Comparison of ENCODE assay signal across 20 cellular contexts in genomic region chr20:24045621-24046020, GRCh38. TPM values are rescaled to one million over a fixed set of nuclear protein-coding genes. Genes with fewer than 3 reads are reported as not detected.
DNase-seq lines count a peak whose midpoint lies in the region; ATAC-seq and TF ChIP-seq lines count a peak whose summit lies in the region.
"Had no signal": no experiment of that assay in that cellular context is flagged by ENCODE, and none has a peak within 500 bp of the region (broad histone marks: within the 10 kb centered on the region; RNA-seq: fewer than 3 reads in every experiment).

No MANE protein-coding gene starts in this region.

- H3K27me3 ChIP-seq in BLaER1: no peaks in the 10 kb centered on the region
- H3K27me3 ChIP-seq in CD8-positive, alpha-beta T cell (ENCODE audit: insufficient read depth, low read length): no peaks in the 10 kb centered on the region
- H3K27me3 ChIP-seq: ascending aorta had no signal

- H3K27ac Mint-ChIP-seq in CD8-positive, alpha-beta T cell: peak overlapping the region; percentile 89
- H3K27ac Mint-ChIP-seq in activated CD4-positive, alpha-beta memory T cell treated with anti-CD3 and anti-CD28 coated beads, Interleukin-2, amount 10 ng/mL, durations not matched to agents 7 days and 5 days: peak overlapping the region; percentile 74
- H3K27ac Mint-ChIP-seq: nephron progenitor cell had no signal

- POLR2A ChIA-PET in CD8-positive, alpha-beta T cell (lab: Charles Lee): interaction anchor here (0.6 to 1.6 kb wide), 3 partner anchors 9 to 31 kb away, joined by 3 read pairs; no protein-coding TSS in a partner anchor
- POLR2A ChIA-PET in activated CD4-positive, alpha-beta memory T cell treated with anti-CD3 and anti-CD28 coated beads, Interleukin-2, amount 10 ng/mL, durations not matched to agents 7 days and 5 days (lab: Charles Lee): interaction anchor here (0.9 to 1.5 kb wide), 5 partner anchors 9 to 18 kb away, joined by 3 to 23 read pairs (median 4); no protein-coding TSS in a partner anchor

- peak overlapping the region; percentile 49 for H3K4me3 Mint-ChIP-seq in CD8-positive, alpha-beta T cell
- peak overlapping the region; percentile 20 for H3K4me3 Mint-ChIP-seq in activated CD4-positive, alpha-beta memory T cell treated with anti-CD3 and anti-CD28 coated beads, Interleukin-2, amount 10 ng/mL, durations not matched to agents 7 days and 5 days
- H3K4me3 Mint-ChIP-seq: nephron progenitor cell had no signal

- H3K27me3 Mint-ChIP-seq in CD8-positive, alpha-beta T cell (ENCODE audit: low read depth): no peaks in the 10 kb centered on the region
- no peaks in the 10 kb centered on the region for H3K27me3 Mint-ChIP-seq in activated CD4-positive, alpha-beta memory T cell treated with anti-CD3 and anti-CD28 coated beads, Interleukin-2, amount 10 ng/mL, durations not matched to agents 7 days and 5 days

- no peaks in the 10 kb centered on the region for H3K36me3 ChIP-seq in BLaER1
- no peaks in the 10 kb centered on the region for H3K36me3 ChIP-seq in CD8-positive, alpha-beta T cell (ENCODE audit: insufficient read depth, low read length)
- H3K36me3 ChIP-seq: ascending aorta, lower lobe of right lung, thoracic aorta had no signal

- no peak overlapping the region for H3K4me3 ChIP-seq in BLaER1
- peak overlapping the region; percentile 3 for H3K4me3 ChIP-seq in CD8-positive, alpha-beta T cell (ENCODE audit: low read depth, low read length)
- H3K4me3 ChIP-seq: ascending aorta, lower lobe of right lung, thoracic aorta had no signal

- H3K4me2 ChIP-seq in BLaER1: peak overlapping the region; percentile 62

- H3K36me3 Mint-ChIP-seq in CD8-positive, alpha-beta T cell: no peaks in the 10 kb centered on the region
- H3K36me3 Mint-ChIP-seq in activated CD4-positive, alpha-beta memory T cell treated with anti-CD3 and anti-CD28 coated beads, Interleukin-2, amount 10 ng/mL, durations not matched to agents 7 days and 5 days (ENCODE audit: low read depth): no peaks in the 10 kb centered on the region

- H3K27ac ChIP-seq in BLaER1: peak overlapping the region; percentile 52; the same call in 1 of the 2 replicates
- H3K27ac ChIP-seq in CD8-positive, alpha-beta T cell (ENCODE audit: low read depth, low read length): peak overlapping the region; percentile 30
- H3K27ac ChIP-seq: ascending aorta, lower lobe of right lung, thoracic aorta had no signal

- TF ChIP-seq CTCF in CD8-positive, alpha-beta T cell (IDR thresholded peaks at IDR 0.05): no peak

- DNase-seq in CD8-positive, alpha-beta T cell: peak in 2 of 7 experiments; percentile 17 to 20
- DNase-seq in activated CD4-positive, alpha-beta memory T cell treated with anti-CD3 and anti-CD28 coated beads, Interleukin-2, amount 10 ng/mL, durations not matched to agents 7 days and 5 days: peak; percentile 58
- peak; percentile 11 to 12 for DNase-seq in lung microvascular endothelial cell (ENCODE audit: low read depth in 2 of 2)
- no peak for DNase-seq in NCI-H1694 treated with DMSO at 0.1 percent for 48 hours (lab: John Stamatoyannopoulos, UW)
- no peak for DNase-seq in NCI-H2227 (lab: John Stamatoyannopoulos, UW; ENCODE audit: unreplicated experiment)
- DNase-seq: activated CD8-positive, alpha-beta memory T cell treated with anti-CD3 and anti-CD28 coated beads, Interleukin-2, amount 50 U/mL, for 48 hours; erythroblast; GOT3; lower lobe of right lung; NCI-H1694; NCI-H510A treated with DMSO at 0.1 percent for 48 hours; nephron progenitor cell had no signal

- no peaks in the 10 kb centered on the region for H3K9me3 Mint-ChIP-seq in CD8-positive, alpha-beta T cell
- no peaks in the 10 kb centered on the region for H3K9me3 Mint-ChIP-seq in activated CD4-positive, alpha-beta memory T cell treated with anti-CD3 and anti-CD28 coated beads, Interleukin-2, amount 10 ng/mL, durations not matched to agents 7 days and 5 days
- H3K9me3 Mint-ChIP-seq: nephron progenitor cell had no signal

- H3K4me1 ChIP-seq in BLaER1: peaks cover 10% of the 10 kb centered on the region
- H3K4me1 ChIP-seq in CD8-positive, alpha-beta T cell (ENCODE audit: insufficient read depth, low read length): peaks cover 29% of the 10 kb centered on the region
- H3K4me1 ChIP-seq: ascending aorta, lower lobe of right lung had no signal

- intact Hi-C loops in CD8-positive, alpha-beta T cell (cut with DNase I, micrococcal nuclease): loop anchor here in 1 of 2 experiments (2.0 kb wide), 1 partner anchor 19 kb away; no protein-coding TSS in a partner anchor

- H3K9me3 ChIP-seq in BLaER1: no peaks in the 10 kb centered on the region
- no peaks in the 10 kb centered on the region for H3K9me3 ChIP-seq in CD8-positive, alpha-beta T cell (ENCODE audit: low read length)
- H3K9me3 ChIP-seq: ascending aorta, lower lobe of right lung, thoracic aorta had no signal

- CTCF ChIA-PET in CD8-positive, alpha-beta T cell (lab: Charles Lee): interaction anchor here (0.9 to 1.3 kb wide), 3 partner anchors 18 to 156 kb away, joined by 3 to 5 read pairs (median 3); no protein-coding TSS in a partner anchor
- CTCF ChIA-PET in activated CD4-positive, alpha-beta memory T cell treated with anti-CD3 and anti-CD28 coated beads, Interleukin-2, amount 10 ng/mL, durations not matched to agents 7 days and 5 days (lab: Charles Lee): interaction anchor here (1.1 to 1.5 kb wide), 2 partner anchors 18 to 56 kb away, joined by 3 to 4 read pairs; no protein-coding TSS in a partner anchor

- ATAC-seq in CD8-positive, alpha-beta T cell: peak; percentile 70
- no peak for ATAC-seq in GM21529 (IDR thresholded peaks at IDR 0.05; ENCODE audit: unreplicated experiment)
- ATAC-seq: lower lobe of right lung had no signal

- peak overlapping the region; percentile 18; the same call in 1 of the 2 replicates for H3K9ac ChIP-seq in BLaER1

- H3K4me1 Mint-ChIP-seq in CD8-positive, alpha-beta T cell (ENCODE audit: low read depth): peaks cover 47% of the 10 kb centered on the region
- peaks cover 50% of the 10 kb centered on the region for H3K4me1 Mint-ChIP-seq in activated CD4-positive, alpha-beta memory T cell treated with anti-CD3 and anti-CD28 coated beads, Interleukin-2, amount 10 ng/mL, durations not matched to agents 7 days and 5 days

- H4K20me1 ChIP-seq in BLaER1: no peaks in the 10 kb centered on the region

RNA-seq across cellular contexts. Expression of gene GGTLC1, which starts 57.0 kb away (rescaled TPM):
- total RNA-seq in CD8-positive, alpha-beta T cell: not detected
- total RNA-seq in activated CD4-positive, alpha-beta memory T cell treated with anti-CD3 and anti-CD28 coated beads, Interleukin-2, amount 10 ng/mL, durations not matched to agents 7 days and 5 days: not detected
- total RNA-seq in lung microvascular endothelial cell: not detected in 2 replicates
- total RNA-seq: ascending aorta, glomerular endothelial cell, HT1080, M059J, pulmonary artery endothelial cell, thoracic aorta had no signal

Comparison
In these comparisons a context has a peak if more than half of its experiments do, and no peak if none do; other contexts are left out.
1. DNase-seq: peak in activated CD4-positive, alpha-beta memory T cell treated with anti-CD3 and anti-CD28 coated beads, Interleukin-2, amount 10 ng/mL, durations not matched to agents 7 days and 5 days (single experiment) and lung microvascular endothelial cell (2 of 2); none in NCI-H1694 treated with DMSO at 0.1 percent for 48 hours (single experiment) and NCI-H2227 (single experiment).